8 cellular contexts compared by ENCODE assay signal in genomic region chr11:95154514-95154913, GRCh38.
DNase-seq lines count a peak whose midpoint lies in the region; ATAC-seq and TF ChIP-seq lines count a peak whose summit lies in the region.

No MANE protein-coding gene starts in this region.

- no TSS peak for BruUV-seq in MCF 10A (replicated peaks; lab: Mats Ljungman, UMichigan)

- no peaks in the 10 kb centered on the region for H3K9me3 Mint-ChIP-seq in T-helper 1 cell treated with Interleukin-12 subunit alpha and Interleukin-12 subunit beta and Interleukin-4 antibody, amounts not matched to agents 30 μg/mL and 1 μg/mL, for 36 hours
- H3K9me3 Mint-ChIP-seq in MCF 10A (ENCODE audit: unreplicated experiment) (no peaks in the 10 kb centered on the region), memory B cell (no peaks in the 10 kb centered on the region)

- H3K36me3 Mint-ChIP-seq in T-helper 1 cell treated with Interleukin-12 subunit alpha and Interleukin-12 subunit beta and Interleukin-4 antibody, amounts not matched to agents 30 μg/mL and 1 μg/mL, for 36 hours (ENCODE audit: low read depth): peaks cover 4% of the 10 kb centered on the region
- H3K36me3 Mint-ChIP-seq in MCF 10A (ENCODE audit: insufficient read depth, unreplicated experiment) (no peaks in the 10 kb centered on the region), memory B cell (no peaks in the 10 kb centered on the region)

- H3K27ac ChIP-seq in thoracic aorta: no peak overlapping the region

- H3K27ac Mint-ChIP-seq in T-helper 1 cell treated with Interleukin-12 subunit alpha and Interleukin-12 subunit beta and Interleukin-4 antibody, amounts not matched to agents 30 μg/mL and 1 μg/mL, for 36 hours: peak overlapping the region; percentile 37
- H3K27ac Mint-ChIP-seq in MCF 10A (ENCODE audit: low read depth, unreplicated experiment) (no peak overlapping the region), memory B cell (peak overlapping the region; percentile 90)

- ATAC-seq in memory B cell (ENCODE audit: low read depth): no peak
- ATAC-seq in thoracic aorta (ENCODE audit: insufficient number of reproducible peaks, low FRiP score, low read depth): no peak
- ATAC-seq in GM18498 (IDR thresholded peaks at IDR 0.05; ENCODE audit: unreplicated experiment): no peak

- H3K9me3 ChIP-seq in thoracic aorta: no peaks in the 10 kb centered on the region

- no peaks in the 10 kb centered on the region for H3K36me3 ChIP-seq in thoracic aorta

- peaks cover 15 to 65% of the 10 kb centered on the region in 2 donors for H3K4me1 ChIP-seq in thoracic aorta (ENCODE audit: control insufficient read depth in 1 of 2, low read depth in 2 of 2)

- peak; percentile 82 for TF ChIP-seq CTCF in NB4 (IDR thresholded peaks at IDR 0.05; ENCODE audit: low read depth, low read length)
- peak; percentile 70 for TF ChIP-seq CTCF in MCF 10A (IDR thresholded peaks at IDR 0.05; ENCODE audit: unreplicated experiment)
- TF ChIP-seq CTCF in thoracic aorta (IDR thresholded peaks at IDR 0.05): peak; percentile 20

- DNase-seq in SHP77 (lab: John Stamatoyannopoulos, UW) (peak; percentile 40 to 52), SHP77 treated with DMSO at 0.1 percent for 48 hours (lab: John Stamatoyannopoulos, UW) (no peak), NB4 (ENCODE audit: low read depth) (peak; percentile 83), MCF 10A (ENCODE audit: unreplicated experiment) (peak; percentile 72), memory B cell (ENCODE audit: low spot score in 2 of 2) (peak; percentile 36 to 60), thoracic aorta (ENCODE audit: low spot score) (no peak)

- no peak for TF ChIP-seq POLR2A in NB4 (IDR thresholded peaks at IDR 0.05; ENCODE audit: extremely low read depth, insufficient read length)

- CTCF ChIA-PET in MCF 10A (lab: Yijun Ruan, JAX): interaction anchor here (0.5 to 16.6 kb wide), 50 partner anchors 8 to 1271 kb away, joined by 3 to 367 read pairs (median 4); partner anchors contain the start of genes SESN3 and SRSF8

- H3K4me3 ChIP-seq in NB4 (ENCODE audit: low read depth, low read length): no peak overlapping the region
- H3K4me3 ChIP-seq in thoracic aorta: no peak overlapping the region

- no peaks in the 10 kb centered on the region for H3K27me3 ChIP-seq in thoracic aorta (replicated peaks; ENCODE audit: insufficient read depth)

- peaks cover 39% of the 10 kb centered on the region for H3K4me1 Mint-ChIP-seq in T-helper 1 cell treated with Interleukin-12 subunit alpha and Interleukin-12 subunit beta and Interleukin-4 antibody, amounts not matched to agents 30 μg/mL and 1 μg/mL, for 36 hours (ENCODE audit: low read depth)
- H3K4me1 Mint-ChIP-seq in MCF 10A (ENCODE audit: insufficient read depth, unreplicated experiment) (peaks cover 23% of the 10 kb centered on the region), memory B cell (peaks cover 28% of the 10 kb centered on the region)

- POLR2A ChIA-PET in MCF 10A (lab: Yijun Ruan, JAX): interaction anchor here (0.6 to 14.0 kb wide), 11 partner anchors 87 to 635 kb away, joined by 3 to 190 read pairs (median 3); partner anchors contain the start of genes FAM76B and SRSF8

- no peaks in the 10 kb centered on the region for H3K27me3 Mint-ChIP-seq in T-helper 1 cell treated with Interleukin-12 subunit alpha and Interleukin-12 subunit beta and Interleukin-4 antibody, amounts not matched to agents 30 μg/mL and 1 μg/mL, for 36 hours (ENCODE audit: low read depth)
- no peaks in the 10 kb centered on the region for H3K27me3 Mint-ChIP-seq in MCF 10A (ENCODE audit: insufficient read depth, unreplicated experiment)
- no peaks in the 10 kb centered on the region for H3K27me3 Mint-ChIP-seq in memory B cell

- H3K4me3 Mint-ChIP-seq in T-helper 1 cell treated with Interleukin-12 subunit alpha and Interleukin-12 subunit beta and Interleukin-4 antibody, amounts not matched to agents 30 μg/mL and 1 μg/mL, for 36 hours: no peak overlapping the region
- H3K4me3 Mint-ChIP-seq in MCF 10A (ENCODE audit: unreplicated experiment) (no peak overlapping the region), memory B cell (no peak overlapping the region)

- intact Hi-C loops in MCF 10A (cut with micrococcal nuclease): loop anchor here (1.0 to 10.0 kb wide), 4 partner anchors 370 to 680 kb away; partner anchors contain the start of gene AMOTL1

Comparison
In these comparisons a context has a peak if more than half of its experiments do, and no peak if none do; other contexts are left out.
1. DNase-seq: peak in SHP77 (2 of 2), NB4 (single experiment), MCF 10A (single experiment) and memory B cell (2 of 2); none in SHP77 treated with DMSO at 0.1 percent for 48 hours (single experiment) and thoracic aorta (single experiment).
2. CTCF ChIP-seq: peak in every context shown above with its lines; median percentile 82 in NB4; 70 in MCF 10A; 20 in thoracic aorta.